ENCODE assay signal across 29 cellular contexts in the genomic region with DNA sequence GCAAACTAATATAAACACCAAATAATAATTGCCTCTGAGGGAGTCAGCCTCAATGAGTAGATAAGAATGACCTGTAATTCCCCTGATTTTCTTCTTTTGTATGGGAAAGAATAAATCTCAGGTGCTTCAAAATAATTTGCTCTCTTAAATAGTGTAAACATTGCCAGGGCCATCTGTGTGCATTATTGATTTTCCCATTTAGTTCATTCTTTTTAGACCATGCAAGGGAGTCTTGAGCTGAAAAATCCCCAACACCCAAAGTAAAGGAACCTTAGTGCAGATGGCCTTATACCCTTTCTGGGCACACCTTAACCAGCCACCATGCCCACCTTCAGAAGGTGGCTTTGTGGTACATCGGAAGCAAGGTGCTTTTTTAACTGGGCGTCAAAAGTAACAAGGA.
"Had no signal": no experiment of that assay in that cellular context is flagged by ENCODE, and none has a peak within 500 bp of the region (broad histone marks: within the 10 kb centered on the region; RNA-seq: fewer than 3 reads in every experiment).

No MANE protein-coding gene starts in this region.

- ATAC-seq: activated CD4-positive, CD25-positive, alpha-beta regulatory T cell treated with anti-CD3 and anti-CD28 coated beads, Interleukin-2, amount 50 U/mL, for 24 hours; activated CD8-positive, alpha-beta T cell treated with anti-CD3 and anti-CD28 coated beads for 36 hours; activated T-cell treated with anti-CD3 and anti-CD28 coated beads, Interleukin-2, amount 50 U/mL, for 4 hours; activated T-helper 17 cell treated with anti-CD3 and anti-CD28 coated beads, Interleukin-2, amount 50 U/mL, for 72 hours; body of pancreas; effector memory CD8-positive, alpha-beta T cell; foreskin keratinocyte; gastrocnemius medialis; heart left ventricle had no signal

- H3K27ac ChIP-seq: body of pancreas, esophagus muscularis mucosa, foreskin keratinocyte, gastrocnemius medialis, heart left ventricle, WERI-Rb-1 had no signal

- H3K36me3 ChIP-seq: esophagus muscularis mucosa, gastrocnemius medialis, heart left ventricle, WERI-Rb-1 had no signal

- H3K27me3 ChIP-seq: body of pancreas, foreskin keratinocyte, gastrocnemius medialis, heart left ventricle had no signal

- H3K4me3 ChIP-seq: body of pancreas, esophagus muscularis mucosa, gastrocnemius medialis, heart left ventricle had no signal

- H3K9me3 ChIP-seq: body of pancreas, esophagus muscularis mucosa, gastrocnemius medialis had no signal

- H3K4me1 ChIP-seq: esophagus muscularis mucosa, foreskin keratinocyte, gastrocnemius medialis, heart left ventricle had no signal

- DNase-seq: activated B cell treated with CpG ODN at 0.5 μM for 24 hours; activated CD4-positive, alpha-beta T cell treated with anti-CD3 and anti-CD28 coated beads for 48 hours; activated CD4-positive, alpha-beta T cell treated with anti-CD3 and anti-CD28 coated beads, Interleukin-2, amount 50 U/mL, for 1 hour; activated CD4-positive, alpha-beta T cell treated with anti-CD3 and anti-CD28 coated beads, Interleukin-2, amount 50 U/mL, for 48 hours; activated CD8-positive, alpha-beta memory T cell treated with anti-CD3 and anti-CD28 coated beads for 24 hours; activated CD8-positive, alpha-beta T cell treated with anti-CD3 and anti-CD28 coated beads for 36 hours; activated effector memory CD4-positive, alpha-beta T cell treated with Interleukin-2 at 50 U/mL for 16 hours; activated gamma-delta T cell treated with Interleukin-2 at 50 U/mL for 16 hours; activated naive CD4-positive, alpha-beta T cell treated with anti-CD3 and anti-CD28 coated beads, Interleukin-2, amount 50 U/mL, for 16 hours; activated naive CD4-positive, alpha-beta T cell treated with Interleukin-2 at 50 U/mL for 16 hours; activated T-cell treated with anti-CD3 and anti-CD28 coated beads, Interleukin-2, amount 50 U/mL, for 4 hours; amygdala; aorta; body of pancreas; caudate nucleus; cortex of kidney; dermis blood vessel endothelial cell; effector CD4-positive, alpha-beta T cell; effector memory CD8-positive, alpha-beta T cell; erythroblast; foreskin keratinocyte; gastrocnemius medialis; glutamatergic neuron; heart left ventricle; T1000; WERI-Rb-1 had no signal
